11 cellular contexts compared by ENCODE assay signal in the genomic region with DNA sequence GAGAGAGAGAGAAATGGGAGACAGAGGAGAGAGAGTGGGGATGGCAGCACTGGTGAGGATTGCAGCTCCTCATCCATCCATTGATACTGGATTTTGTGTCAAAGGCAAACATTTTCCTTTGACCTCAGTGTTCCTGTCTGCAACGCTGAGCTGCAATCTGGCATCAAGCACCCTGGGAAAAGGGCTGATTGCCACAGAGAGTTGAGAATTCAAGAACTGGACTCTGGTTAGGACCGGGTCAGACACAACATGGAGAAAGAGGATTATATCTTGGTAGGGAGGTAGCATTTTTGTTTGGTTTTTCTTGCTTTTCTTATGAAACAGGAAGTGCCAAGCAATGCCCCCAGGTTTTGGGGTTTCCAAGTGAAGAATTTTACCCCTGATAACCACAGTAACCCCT.
DNase-seq lines count a peak whose midpoint lies in the region; ATAC-seq, FAIRE-seq and TF ChIP-seq lines count a peak whose summit lies in the region.
"Had no signal": no experiment of that assay in that cellular context is flagged by ENCODE, and none has a peak within 500 bp of the region (broad histone marks: within the 10 kb centered on the region; RNA-seq: fewer than 3 reads in every experiment).

No MANE protein-coding gene starts in this region.

- H3K79me1 ChIP-seq in trophoblast cell (ENCODE audit: low read length) = peaks cover 30% of the 10 kb centered on the region

- H3K23ac ChIP-seq in trophoblast cell (ENCODE audit: low read length) = no peak overlapping the region

- peak overlapping the region; percentile 7 for H3K14ac ChIP-seq in trophoblast cell (ENCODE audit: low read length)

- ATAC-seq in GM21717 (IDR thresholded peaks at IDR 0.05; ENCODE audit: unreplicated experiment) (no peak), GM18511 (IDR thresholded peaks at IDR 0.05; ENCODE audit: unreplicated experiment) (no peak)

- no peak for FAIRE-seq in urothelium cell line (lab: Jason Lieb, UNC)

- peaks cover 17 to 42% of the 10 kb centered on the region in 2 experiments for H3K4me1 ChIP-seq in trophoblast cell (ENCODE audit: control insufficient read depth in 1 of 2, insufficient read depth in 2 of 2, low read length in 2 of 2)

- TF ChIP-seq CTCF in AG09309 (IDR thresholded peaks at IDR 0.05; ENCODE audit: control insufficient read depth, insufficient read depth, low read depth, low read length, missing control alignments) = no peak

- H3K27ac ChIP-seq in trophoblast cell (ENCODE audit: low read depth, low read length) = no peak overlapping the region

- H4K12ac ChIP-seq in trophoblast cell (ENCODE audit: low read depth, low read length) = no peak overlapping the region

- no peak overlapping the region for H3K4ac ChIP-seq in trophoblast cell (ENCODE audit: low read depth, low read length)

- no peaks in the 10 kb centered on the region for H3K9me3 ChIP-seq in trophoblast cell (ENCODE audit: insufficient read depth, low read depth, low read length)

- no CpG with 5 or more reads among the region's 2 CpGs for WGBS in trophoblast cell (ENCODE audit: extremely low coverage, insufficient coverage, insufficient read length)

- no peaks in the 10 kb centered on the region for H3K36me3 ChIP-seq in trophoblast cell (ENCODE audit: control insufficient read depth in 1 of 2, insufficient read depth in 2 of 2, low read length in 2 of 2)

- peak overlapping the region; percentile 1 for H2BK5ac ChIP-seq in trophoblast cell (ENCODE audit: low read depth, low read length, poor library complexity)

- H3K4me2 ChIP-seq in trophoblast cell (ENCODE audit: low read length) = no peak overlapping the region

- no peaks in the 10 kb centered on the region for H3K27me3 ChIP-seq in trophoblast cell (ENCODE audit: insufficient read depth, low read length)

- H2BK120ac ChIP-seq in trophoblast cell (ENCODE audit: insufficient read depth, low read length, poor library complexity) = peak overlapping the region; percentile 12

- H4K91ac ChIP-seq in trophoblast cell (ENCODE audit: low read depth, low read length) = peak overlapping the region; percentile 60

- no peak overlapping the region for H3K9ac ChIP-seq in trophoblast cell (ENCODE audit: low read length)

- H2BK12ac ChIP-seq in trophoblast cell (ENCODE audit: low read length) = peak overlapping the region; percentile 38

- H3K4me3 ChIP-seq in AG09309 (ENCODE audit: control insufficient read depth, low read depth, low read length) (no peak overlapping the region), trophoblast cell (ENCODE audit: low read depth, low read length) (no peak overlapping the region)

- H4K8ac ChIP-seq in trophoblast cell (ENCODE audit: low read depth, low read length) = no peak overlapping the region

- no peaks in the 10 kb centered on the region for H3K79me2 ChIP-seq in trophoblast cell (ENCODE audit: control insufficient read depth, insufficient read depth, low read length, poor library complexity)

- H3K18ac ChIP-seq in trophoblast cell (ENCODE audit: low read length) = no peak overlapping the region

- H2AK5ac ChIP-seq in trophoblast cell (ENCODE audit: low read length) = peak overlapping the region; percentile 26

- DNase-seq in AG09309 (ENCODE audit: low read depth) = peak; percentile 50
- peak; percentile 1 for DNase-seq in NCI-H69 (lab: John Stamatoyannopoulos, UW)
- peak; percentile 47 for DNase-seq in fibroblast of peridontal ligament (ENCODE audit: extremely low read depth)
- no peak for DNase-seq in trophoblast cell
- no peak for DNase-seq in urothelium cell line (ENCODE audit: low spot score)
- DNase-seq in stimulated activated CD4-positive, alpha-beta T cell treated with anti-CD3 and anti-CD28 coated beads, Interleukin-15, amount 100 ng/mL, for 24 hours = no peak
- DNase-seq: activated CD4-positive, alpha-beta memory T cell treated with anti-CD3 and anti-CD28 coated beads, Interleukin-2, amount 10 ng/mL, durations not matched to agents 7 days and 5 days; CD4-positive, alpha-beta T cell; cortex of kidney had no signal

- no peak overlapping the region for H2AFZ ChIP-seq in trophoblast cell (ENCODE audit: insufficient read depth, low read length, poor library complexity)

Comparison
In these comparisons a context has a peak if more than half of its experiments do, and no peak if none do; other contexts are left out.
1. DNase-seq: peak in AG09309 (single experiment), NCI-H69 (single experiment) and fibroblast of peridontal ligament (single experiment); none in trophoblast cell (0 of 2), urothelium cell line (single experiment) and stimulated activated CD4-positive, alpha-beta T cell treated with anti-CD3 and anti-CD28 coated beads, Interleukin-15, amount 100 ng/mL, for 24 hours (single experiment).